In the genomic region with DNA sequence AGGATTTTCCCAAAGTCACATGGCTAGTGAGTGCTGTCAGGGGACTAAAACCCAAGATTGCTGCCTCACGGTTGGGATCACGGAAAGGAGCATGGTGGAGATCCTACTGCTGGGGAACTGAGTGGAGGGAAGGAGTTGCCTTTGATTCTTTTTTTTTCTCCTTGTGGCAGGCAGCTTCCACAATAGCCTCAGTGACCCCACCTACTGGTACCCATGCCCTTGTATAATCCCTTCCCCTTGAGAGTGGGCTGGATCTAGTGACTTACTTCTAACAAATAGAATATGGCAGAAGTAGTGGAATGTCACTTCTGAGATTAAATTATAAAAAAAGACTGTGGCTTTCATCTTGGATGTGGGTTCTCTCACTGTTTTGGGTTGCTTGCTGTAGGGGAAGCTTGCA, we compare ENCODE assay signal across 27 cellular contexts.
"Had no signal": no experiment of that assay in that cellular context is flagged by ENCODE, and none has a peak within 500 bp of the region (broad histone marks: within the 10 kb centered on the region; RNA-seq: fewer than 3 reads in every experiment).

No MANE protein-coding gene starts in this region.

- H3K9ac ChIP-seq: parathyroid adenoma had no signal

- ATAC-seq: activated naive CD4-positive, alpha-beta T cell treated with anti-CD3 and anti-CD28 coated beads, Interleukin-2, amount 50 U/mL, for 72 hours; activated T-helper 17 cell treated with anti-CD3 and anti-CD28 coated beads, Interleukin-2, amount 50 U/mL, for 72 hours; gastrocnemius medialis; left cardiac atrium; mucosa of descending colon; right cardiac atrium; stimulated activated effector memory CD8-positive, alpha-beta T cell treated with anti-CD3 and anti-CD28 coated beads, Interleukin-12 subunit alpha, Interleukin-12 subunit beta, amount 100 ng/mL, for 72 hours; stimulated activated naive CD8-positive, alpha-beta T cell treated with anti-CD3 and anti-CD28 coated beads, Interleukin-15, amount 100 ng/mL, for 72 hours had no signal

- H3K27ac Mint-ChIP-seq: activated naive CD4-positive, alpha-beta T cell treated with anti-CD3 and anti-CD28 coated beads, Interleukin-2, amount 50 U/mL, for 72 hours; activated T-cell treated with anti-CD3 and anti-CD28 coated beads, Interleukin-2, amount 50 U/mL, for 24 hours; activated T-helper 17 cell treated with anti-CD3 and anti-CD28 coated beads, Interleukin-2, amount 50 U/mL, for 72 hours; brain; dendritic cell treated with granulocyte-macrophage colony-stimulating factor and Interleukin-4, amounts not matched to agents 40 ng/mL and 50 ng/mL, for 4 days; memory B cell; nephron progenitor cell; stimulated activated effector memory CD8-positive, alpha-beta T cell treated with anti-CD3 and anti-CD28 coated beads, Interleukin-12 subunit alpha, Interleukin-12 subunit beta, amount 100 ng/mL, for 72 hours; stimulated activated naive CD8-positive, alpha-beta T cell treated with anti-CD3 and anti-CD28 coated beads, Interleukin-15, amount 100 ng/mL, for 72 hours had no signal

- H3K9me3 Mint-ChIP-seq: activated naive CD4-positive, alpha-beta T cell treated with anti-CD3 and anti-CD28 coated beads, Interleukin-2, amount 50 U/mL, for 72 hours; activated T-cell treated with anti-CD3 and anti-CD28 coated beads, Interleukin-2, amount 50 U/mL, for 24 hours; activated T-helper 17 cell treated with anti-CD3 and anti-CD28 coated beads, Interleukin-2, amount 50 U/mL, for 72 hours; dendritic cell treated with granulocyte-macrophage colony-stimulating factor and Interleukin-4, amounts not matched to agents 40 ng/mL and 50 ng/mL, for 4 days; stimulated activated effector memory CD8-positive, alpha-beta T cell treated with anti-CD3 and anti-CD28 coated beads, Interleukin-12 subunit alpha, Interleukin-12 subunit beta, amount 100 ng/mL, for 72 hours had no signal

- H3K4me3 ChIP-seq: gastrocnemius medialis, mucosa of descending colon, tibial artery had no signal

- H3K4me3 Mint-ChIP-seq: activated T-cell treated with anti-CD3 and anti-CD28 coated beads, Interleukin-2, amount 50 U/mL, for 24 hours; activated T-helper 17 cell treated with anti-CD3 and anti-CD28 coated beads, Interleukin-2, amount 50 U/mL, for 72 hours; brain; dendritic cell treated with granulocyte-macrophage colony-stimulating factor and Interleukin-4, amounts not matched to agents 40 ng/mL and 50 ng/mL, for 4 days; memory B cell; nephron progenitor cell; stimulated activated effector memory CD8-positive, alpha-beta T cell treated with anti-CD3 and anti-CD28 coated beads, Interleukin-12 subunit alpha, Interleukin-12 subunit beta, amount 100 ng/mL, for 72 hours; stimulated activated naive CD8-positive, alpha-beta T cell treated with anti-CD3 and anti-CD28 coated beads, Interleukin-15, amount 100 ng/mL, for 72 hours had no signal

- H3K36me3 Mint-ChIP-seq: brain; stimulated activated effector memory CD8-positive, alpha-beta T cell treated with anti-CD3 and anti-CD28 coated beads, Interleukin-12 subunit alpha, Interleukin-12 subunit beta, amount 100 ng/mL, for 72 hours had no signal

- H3K9me3 ChIP-seq: gastrocnemius medialis, mucosa of descending colon, tibial artery had no signal

- H3K4me1 ChIP-seq: gastrocnemius medialis, parathyroid adenoma had no signal

- H3K27ac ChIP-seq: gastrocnemius medialis, parathyroid adenoma, tibial artery, VCaP had no signal

- H3K27me3 ChIP-seq: gastrocnemius medialis, tibial artery had no signal

- H2AFZ ChIP-seq: parathyroid adenoma had no signal

- DNase-seq: activated CD4-positive, alpha-beta T cell treated with anti-CD3 and anti-CD28 coated beads, Interleukin-2, amount 50 U/mL, for 4 hours; activated CD8-positive, alpha-beta memory T cell treated with anti-CD3 and anti-CD28 coated beads for 24 hours; activated CD8-positive, alpha-beta memory T cell treated with anti-CD3 and anti-CD28 coated beads, Interleukin-2, amount 50 U/mL, for 4 hours; activated T-cell treated with anti-CD3 and anti-CD28 coated beads, Interleukin-2, amount 50 U/mL, for 24 hours; aorta; caudate nucleus; effector CD8-positive, alpha-beta T cell; gastrocnemius medialis; hypothalamus; islet precursor cell; left cardiac atrium; mucosa of descending colon; nephron progenitor cell; nucleus accumbens; right cardiac atrium; stimulated activated CD4-positive, alpha-beta T cell treated with anti-CD3 and anti-CD28 coated beads, Interleukin-12 subunit alpha, Interleukin-12 subunit beta, amount 100 ng/mL, for 4 hours; stimulated activated CD4-positive, alpha-beta T cell treated with anti-CD3 and anti-CD28 coated beads, Interleukin-1b, Interleukin-23, amount 100 ng/mL, for 48 hours; stimulated activated naive CD8-positive, alpha-beta T cell treated with anti-CD3 and anti-CD28 coated beads, Interleukin-15, amount 100 ng/mL, for 72 hours; tibial artery had no signal

- H3K79me2 ChIP-seq: parathyroid adenoma had no signal

- H3K4me1 Mint-ChIP-seq: activated T-helper 17 cell treated with anti-CD3 and anti-CD28 coated beads, Interleukin-2, amount 50 U/mL, for 72 hours; brain; memory B cell; nephron progenitor cell; stimulated activated effector memory CD8-positive, alpha-beta T cell treated with anti-CD3 and anti-CD28 coated beads, Interleukin-12 subunit alpha, Interleukin-12 subunit beta, amount 100 ng/mL, for 72 hours; stimulated activated naive CD8-positive, alpha-beta T cell treated with anti-CD3 and anti-CD28 coated beads, Interleukin-15, amount 100 ng/mL, for 72 hours had no signal

- H3K36me3 ChIP-seq: gastrocnemius medialis, tibial artery had no signal
